Comparison of ENCODE assay signal across 13 cellular contexts in genomic region chr16:88619859-88620655, GRCh38. TPM values are rescaled to one million over a fixed set of nuclear protein-coding genes. Genes with fewer than 3 reads are reported as not detected.
A peak's percentile ranks its signal among the peaks of the same experiment; 100 is the strongest.
DNase-seq lines count a peak whose midpoint lies in the region; ATAC-seq lines count a peak whose summit lies in the region.
"Had no signal": no experiment of that assay in that cellular context is flagged by ENCODE, and none has a peak within 500 bp of the region (broad histone marks: within the 10 kb centered on the region; RNA-seq: fewer than 3 reads in every experiment).

No MANE protein-coding gene starts in this region.

- peak; percentile 88 for ATAC-seq in naive thymus-derived CD4-positive, alpha-beta T cell
- ATAC-seq in HG03565 (IDR thresholded peaks at IDR 0.05; ENCODE audit: unreplicated experiment) (no peak), HG03045 (IDR thresholded peaks at IDR 0.05; ENCODE audit: unreplicated experiment) (no peak), HG02852 (IDR thresholded peaks at IDR 0.05; ENCODE audit: unreplicated experiment) (no peak), GM18867 (IDR thresholded peaks at IDR 0.05; ENCODE audit: unreplicated experiment) (no peak)
- ATAC-seq: sciatic nerve had no signal

- H3K27me3 ChIP-seq in naive thymus-derived CD4-positive, alpha-beta T cell (ENCODE audit: control insufficient read depth in 2 of 2, insufficient read depth in 2 of 2, low read length in 2 of 2), result no peaks in the 10 kb centered on the region

- POLR2A ChIA-PET in naive thymus-derived CD4-positive, alpha-beta T cell (lab: Charles Lee), result interaction anchor here (0.5 to 1.3 kb wide), 4 partner anchors 14 to 57 kb away, joined by 3 to 4 read pairs (median 3); no protein-coding TSS in a partner anchor

- peaks cover 0 to 86% (median 3%) of the 10 kb centered on the region in 3 experiments for H3K36me3 ChIP-seq in naive thymus-derived CD4-positive, alpha-beta T cell (ENCODE audit: control insufficient read depth in 2 of 3, insufficient read depth in 3 of 3, low read length in 3 of 3)

- H3K4me1 Mint-ChIP-seq in naive thymus-derived CD4-positive, alpha-beta T cell, result peaks cover 5 to 35% (median 20%) of the 10 kb centered on the region in 7 donors

- peak overlapping the region; percentile 41 to 93 (median 75) for H3K27ac Mint-ChIP-seq in naive thymus-derived CD4-positive, alpha-beta T cell

- peaks cover 0 to 20% (median 4%) of the 10 kb centered on the region in 5 donors for H3K36me3 Mint-ChIP-seq in naive thymus-derived CD4-positive, alpha-beta T cell

- DNase-seq in AG08396 (ENCODE audit: low spot score) (peak; percentile 92), T-helper 2 cell (peak in 4 of 5 experiments; percentile 32 to 99 (median 84))
- DNase-seq in activated gamma-delta T cell treated with anti-CD3 and anti-CD28 coated beads, Interleukin-2, amount 50 U/mL, for 16 hours (ENCODE audit: low read depth), result peak; percentile 64
- DNase-seq in naive thymus-derived CD4-positive, alpha-beta T cell, result peak in 4 of 9 donors; percentile 24 to 43 (median 41)
- DNase-seq: kidney, NCI-H69 had no signal

- no peaks in the 10 kb centered on the region for H3K9me3 Mint-ChIP-seq in naive thymus-derived CD4-positive, alpha-beta T cell

- H3K4me3 Mint-ChIP-seq in naive thymus-derived CD4-positive, alpha-beta T cell, result peak overlapping the region in 3 of 10 donors; percentile 9 to 68 (median 25)

- peak overlapping the region; percentile 23 for H3K27ac ChIP-seq in naive thymus-derived CD4-positive, alpha-beta T cell (ENCODE audit: low read depth, low read length)
- H3K27ac ChIP-seq: C4-2B had no signal

- no peak overlapping the region for H3K4me3 ChIP-seq in naive thymus-derived CD4-positive, alpha-beta T cell (ENCODE audit: low read length)

- CTCF ChIA-PET in naive thymus-derived CD4-positive, alpha-beta T cell (lab: Charles Lee), result interaction anchor here (0.6 kb wide), 1 partner anchor 574 kb away, joined by 4 read pairs; no protein-coding TSS in a partner anchor

- intact Hi-C loops in naive thymus-derived CD4-positive, alpha-beta T cell (cut with micrococcal nuclease), result loop anchor here in 1 of 2 donors (1.0 kb wide), 1 partner anchor 31 kb away; the partner anchor contains the start of gene CYBA

- H3K27me3 Mint-ChIP-seq in naive thymus-derived CD4-positive, alpha-beta T cell, result no peaks in the 10 kb centered on the region

- no peaks in the 10 kb centered on the region for H3K9me3 ChIP-seq in naive thymus-derived CD4-positive, alpha-beta T cell (ENCODE audit: control insufficient read depth in 2 of 3, low read length in 3 of 3)

- peaks cover 0 to 35% of the 10 kb centered on the region in 2 donors for H3K4me1 ChIP-seq in naive thymus-derived CD4-positive, alpha-beta T cell (ENCODE audit: control insufficient read depth in 2 of 2, insufficient read depth in 2 of 2, low read length in 2 of 2)

RNA-seq across cellular contexts. Expression of gene IL17C, which starts 18.3 kb away (rescaled TPM):
- total RNA-seq in naive thymus-derived CD4-positive, alpha-beta T cell, result under 1 TPM in 1 of 5 experiments, not detected in 4; 0.37 TPM
- not detected for polyA plus RNA-seq in naive thymus-derived CD4-positive, alpha-beta T cell
- total RNA-seq: kidney, sciatic nerve, urinary bladder had no signal

RNA-seq across cellular contexts. Expression of gene CYBA, which starts 30.8 kb away (rescaled TPM):
- 100 to 1,000 TPM; 240 to 498 (median 281) TPM for total RNA-seq in naive thymus-derived CD4-positive, alpha-beta T cell
- polyA plus RNA-seq in naive thymus-derived CD4-positive, alpha-beta T cell, result 100 to 1,000 TPM; 454 to 537 TPM

RNA-seq across cellular contexts. Expression of gene MVD, which starts 42.8 kb away (rescaled TPM):
- 10 to 100 TPM; 37.7 to 66.9 (median 42.7) TPM for total RNA-seq in naive thymus-derived CD4-positive, alpha-beta T cell
- 10 to 100 TPM; 12.9 to 23.5 TPM for polyA plus RNA-seq in naive thymus-derived CD4-positive, alpha-beta T cell

RNA-seq across cellular contexts. Expression of gene ZC3H18, which starts 49.9 kb away (rescaled TPM):
- total RNA-seq in naive thymus-derived CD4-positive, alpha-beta T cell, result 10 to 100 TPM; 74.0 to 97.8 (median 82.6) TPM
- polyA plus RNA-seq in naive thymus-derived CD4-positive, alpha-beta T cell, result 10 to 100 TPM; 11.0 to 23.9 TPM
